In the genomic region with DNA sequence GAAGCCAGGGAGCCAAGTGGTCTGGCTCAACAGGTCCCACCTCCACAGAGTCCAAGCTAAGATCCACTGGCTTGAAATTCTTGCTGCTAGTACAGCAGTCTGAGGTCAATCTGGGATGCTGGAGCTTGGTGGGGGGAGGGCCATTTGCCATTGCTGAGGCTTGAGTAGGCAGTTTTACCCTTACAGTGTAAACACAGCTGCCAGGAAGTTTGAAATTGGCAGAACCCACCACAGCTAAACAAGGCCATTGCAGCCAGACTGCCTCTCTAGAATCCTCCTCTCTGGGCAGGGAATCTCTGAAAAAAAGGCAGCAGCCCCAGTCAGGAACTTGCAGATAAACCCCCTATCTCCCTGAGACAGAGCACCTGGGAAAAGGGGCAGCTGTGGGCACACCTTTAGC, we compare ENCODE assay signal across 29 cellular contexts.
"Had no signal": no experiment of that assay in that cellular context is flagged by ENCODE, and none has a peak within 500 bp of the region (broad histone marks: within the 10 kb centered on the region; RNA-seq: fewer than 3 reads in every experiment).

No MANE protein-coding gene starts in this region.

- H3K4me3 ChIP-seq: esophagus squamous epithelium, gastrocnemius medialis, hepatocyte, mucosa of descending colon, ovary, sigmoid colon, smooth muscle cell, suprapubic skin, tibial artery, upper lobe of right lung had no signal

- H3K4me2 ChIP-seq: hepatocyte, smooth muscle cell had no signal

- H3K27me3 ChIP-seq: brain microvascular endothelial cell, esophagus squamous epithelium, gastrocnemius medialis, hepatocyte, ovary, sigmoid colon, suprapubic skin, tibial artery, upper lobe of right lung had no signal

- H2AFZ ChIP-seq: hepatocyte had no signal

- H3K27ac ChIP-seq: brain microvascular endothelial cell, epithelial cell of prostate, esophagus squamous epithelium, gastrocnemius medialis, hepatocyte, ovary, sigmoid colon, suprapubic skin, tibial artery, upper lobe of right lung had no signal

- DNase-seq: activated B cell treated with CpG ODN at 0.5 μM for 24 hours; activated CD4-positive, alpha-beta T cell treated with anti-CD3 and anti-CD28 coated beads, Interleukin-2, amount 50 U/mL, for 1 hour; activated CD8-positive, alpha-beta T cell treated with anti-CD3 and anti-CD28 coated beads for 36 hours; activated gamma-delta T cell treated with Interleukin-2 at 50 U/mL for 16 hours; activated naive CD4-positive, alpha-beta T cell treated with anti-CD3 and anti-CD28 coated beads, Interleukin-2, amount 50 U/mL, for 16 hours; activated T-cell treated with anti-CD3 and anti-CD28 coated beads, Interleukin-2, amount 50 U/mL, for 4 hours; amniotic stem cell; brain microvascular endothelial cell; caudate nucleus; effector CD4-positive, alpha-beta T cell; esophagus squamous epithelium; gastrocnemius medialis; left cardiac atrium; left ventricle myocardium superior; mucosa of descending colon; naive B cell; nephron progenitor cell; ovary; sigmoid colon; stimulated activated CD4-positive, alpha-beta T cell treated with anti-CD3 and anti-CD28 coated beads, Interleukin-15, amount 100 ng/mL, for 24 hours; stimulated activated CD4-positive, alpha-beta T cell treated with anti-CD3 and anti-CD28 coated beads, Interleukin-2, amount 100 ng/mL, for 24 hours; stimulated activated naive CD4-positive, alpha-beta T cell; tibial artery; upper lobe of right lung had no signal

- H3K4me1 ChIP-seq: esophagus squamous epithelium, gastrocnemius medialis, sigmoid colon, suprapubic skin, tibial artery, upper lobe of right lung had no signal

- H3K79me2 ChIP-seq: hepatocyte had no signal

- H3K9me3 ChIP-seq: esophagus squamous epithelium, gastrocnemius medialis, mucosa of descending colon, ovary, sigmoid colon, suprapubic skin, tibial artery, upper lobe of right lung had no signal

- H3K36me3 ChIP-seq: brain microvascular endothelial cell, esophagus squamous epithelium, gastrocnemius medialis, ovary, sigmoid colon, suprapubic skin, tibial artery, upper lobe of right lung had no signal

- ATAC-seq: activated CD8-positive, alpha-beta T cell treated with anti-CD3 and anti-CD28 coated beads for 36 hours; activated T-cell treated with anti-CD3 and anti-CD28 coated beads, Interleukin-2, amount 50 U/mL, for 4 hours; activated T-helper 17 cell treated with anti-CD3 and anti-CD28 coated beads, Interleukin-2, amount 50 U/mL, for 72 hours; gastrocnemius medialis; left cardiac atrium; left ventricle myocardium superior; mucosa of descending colon; upper lobe of right lung had no signal
